ENCODE assay signal across 14 cellular contexts in genomic region chr12:42779186-42779859, GRCh38.
DNase-seq lines count a peak whose midpoint lies in the region; ATAC-seq and TF ChIP-seq lines count a peak whose summit lies in the region.
"Had no signal": no experiment of that assay in that cellular context is flagged by ENCODE, and none has a peak within 500 bp of the region (broad histone marks: within the 10 kb centered on the region; RNA-seq: fewer than 3 reads in every experiment).

No MANE protein-coding gene starts in this region.

- H3K79me2 ChIP-seq in MM.1S (ENCODE audit: low read length), result no peaks in the 10 kb centered on the region

- H3K9me3 ChIP-seq in breast epithelium, result no peaks in the 10 kb centered on the region
- H3K9me3 ChIP-seq in MM.1S (replicated peaks; ENCODE audit: insufficient read depth, low read length), result no peaks in the 10 kb centered on the region
- H3K9me3 ChIP-seq: upper lobe of left lung had no signal

- TF ChIP-seq CTCF in breast epithelium (IDR thresholded peaks at IDR 0.05) (no peak), MM.1S (IDR thresholded peaks at IDR 0.05; ENCODE audit: low read length) (no peak)

- H3F3A ChIP-seq in MM.1S (ENCODE audit: insufficient read depth, low read length), result no peaks in the 10 kb centered on the region

- ATAC-seq in left ventricle myocardium superior, result peak; percentile 67
- ATAC-seq in HG03045 (IDR thresholded peaks at IDR 0.05; ENCODE audit: unreplicated experiment), result no peak

- no peak for TF ChIP-seq POLR2A in breast epithelium (IDR thresholded peaks at IDR 0.05)

- H4K20me1 ChIP-seq in MM.1S (ENCODE audit: insufficient read depth, low read length), result no peaks in the 10 kb centered on the region

- no peaks in the 10 kb centered on the region for H3K9me2 ChIP-seq in MM.1S (replicated peaks; ENCODE audit: insufficient read depth, low read length)

- H3K4me2 ChIP-seq in MM.1S (ENCODE audit: low read depth, low read length), result no peak overlapping the region

- H3K36me3 ChIP-seq in breast epithelium (no peaks in the 10 kb centered on the region), MM.1S (replicated peaks; ENCODE audit: insufficient read depth, low read length) (no peaks in the 10 kb centered on the region)
- H3K36me3 ChIP-seq: upper lobe of left lung had no signal

- H3K27ac ChIP-seq in breast epithelium (peak overlapping the region; percentile 8 to 54), MM.1S (ENCODE audit: low read length) (no peak overlapping the region)
- H3K27ac ChIP-seq: SK-N-MC, upper lobe of left lung had no signal

- H3K27me3 ChIP-seq in breast epithelium (no peaks in the 10 kb centered on the region), MM.1S (replicated peaks; ENCODE audit: insufficient read depth, low read length) (no peaks in the 10 kb centered on the region)
- H3K27me3 ChIP-seq: upper lobe of left lung had no signal

- H3K4me3 ChIP-seq in breast epithelium (no peak overlapping the region), MM.1S (ENCODE audit: low read length) (no peak overlapping the region)
- H3K4me3 ChIP-seq: SK-N-MC, upper lobe of left lung had no signal

- H3K4me1 ChIP-seq in breast epithelium (no peaks in the 10 kb centered on the region), MM.1S (ENCODE audit: low read length) (no peaks in the 10 kb centered on the region)
- H3K4me1 ChIP-seq: upper lobe of left lung had no signal

- no peak overlapping the region for H2AFZ ChIP-seq in MM.1S (ENCODE audit: low read length)

- DNase-seq in AG08395 (ENCODE audit: low spot score) (peak; percentile 37), HT1080 (ENCODE audit: low read depth) (peak; percentile 7), breast epithelium (ENCODE audit: low spot score in 2 of 2) (peak in 1 of 2 donors; percentile 30), left ventricle myocardium superior (peak; percentile 32), MM.1S (no peak)
- DNase-seq in activated CD4-positive, alpha-beta T cell treated with anti-CD3 and anti-CD28 coated beads, Interleukin-2, amount 50 U/mL, for 48 hours, result no peak
- DNase-seq in activated CD4-positive, alpha-beta T cell treated with anti-CD3 and anti-CD28 coated beads for 4 hours, result no peak
- DNase-seq: NCI-H1048; NCI-H2171 treated with DMSO at 0.1 percent for 48 hours; right cardiac atrium; stimulated activated CD4-positive, alpha-beta T cell treated with anti-CD3 and anti-CD28 coated beads, Interleukin-4, amount 100 ng/mL, for 24 hours; upper lobe of left lung had no signal

- H3K9ac ChIP-seq in MM.1S (ENCODE audit: low read length), result no peak overlapping the region

- intact Hi-C loops in breast epithelium (cut with DNase I; ENCODE audit: low total_unique reads) (no loop called here), left ventricle myocardium superior (cut with micrococcal nuclease) (no loop called here)

Comparison
In these comparisons a context has a peak if more than half of its experiments do, and no peak if none do; other contexts are left out.
1. DNase-seq: peak in AG08395 (single experiment), HT1080 (single experiment) and left ventricle myocardium superior (single experiment); none in activated CD4-positive, alpha-beta T cell treated with anti-CD3 and anti-CD28 coated beads, Interleukin-2, amount 50 U/mL, for 48 hours (0 of 2), activated CD4-positive, alpha-beta T cell treated with anti-CD3 and anti-CD28 coated beads for 4 hours (0 of 2) and MM.1S (single experiment).